8 cellular contexts compared by ENCODE assay signal in the genomic region with DNA sequence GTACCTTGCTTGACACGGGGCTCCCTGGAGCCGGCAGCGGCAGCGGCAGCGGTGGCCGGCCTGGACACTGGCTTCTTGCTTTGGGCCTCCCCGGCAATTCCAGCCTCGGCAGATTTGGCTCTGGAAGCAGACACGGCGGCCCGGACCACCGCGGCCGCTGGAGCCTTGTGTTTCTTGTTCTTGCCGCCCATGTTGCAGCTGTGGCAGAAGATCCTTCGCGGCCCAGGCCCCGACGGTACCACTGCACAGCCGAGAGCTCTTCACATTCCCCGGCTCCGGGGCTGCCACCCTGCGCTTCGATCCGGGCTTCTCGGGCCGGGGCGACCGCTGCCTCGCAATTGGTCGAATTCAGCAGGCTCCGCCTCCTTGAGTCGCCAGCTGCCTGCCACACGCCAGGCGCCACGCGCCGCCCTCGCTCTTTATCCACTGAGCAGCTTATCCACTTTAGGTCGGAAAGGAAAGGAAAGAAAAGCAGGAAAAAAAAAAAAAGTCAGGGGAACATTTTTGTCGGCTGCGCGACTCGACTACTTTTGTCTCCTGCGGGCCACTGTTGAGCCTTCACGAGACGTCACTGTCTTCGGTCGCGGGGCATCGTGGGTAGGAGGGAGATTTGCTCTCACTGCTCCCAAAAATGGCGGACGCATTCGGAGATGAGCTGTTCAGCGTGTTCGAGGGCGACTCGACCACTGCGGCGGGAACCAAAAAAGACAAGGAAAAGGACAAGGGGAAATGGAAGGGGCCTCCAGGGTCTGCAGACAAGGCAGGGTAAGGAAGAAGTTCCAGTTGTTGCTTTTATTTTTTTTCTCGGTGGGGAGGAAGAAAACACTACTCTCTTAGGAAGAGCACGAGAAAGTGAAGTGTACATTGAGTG. TPM values are rescaled to one million over a fixed set of nuclear protein-coding genes. Genes with fewer than 3 reads are reported as not detected.
DNase-seq lines count a peak whose midpoint lies in the region; ATAC-seq and TF ChIP-seq lines count a peak whose summit lies in the region.

A gene with protein sequence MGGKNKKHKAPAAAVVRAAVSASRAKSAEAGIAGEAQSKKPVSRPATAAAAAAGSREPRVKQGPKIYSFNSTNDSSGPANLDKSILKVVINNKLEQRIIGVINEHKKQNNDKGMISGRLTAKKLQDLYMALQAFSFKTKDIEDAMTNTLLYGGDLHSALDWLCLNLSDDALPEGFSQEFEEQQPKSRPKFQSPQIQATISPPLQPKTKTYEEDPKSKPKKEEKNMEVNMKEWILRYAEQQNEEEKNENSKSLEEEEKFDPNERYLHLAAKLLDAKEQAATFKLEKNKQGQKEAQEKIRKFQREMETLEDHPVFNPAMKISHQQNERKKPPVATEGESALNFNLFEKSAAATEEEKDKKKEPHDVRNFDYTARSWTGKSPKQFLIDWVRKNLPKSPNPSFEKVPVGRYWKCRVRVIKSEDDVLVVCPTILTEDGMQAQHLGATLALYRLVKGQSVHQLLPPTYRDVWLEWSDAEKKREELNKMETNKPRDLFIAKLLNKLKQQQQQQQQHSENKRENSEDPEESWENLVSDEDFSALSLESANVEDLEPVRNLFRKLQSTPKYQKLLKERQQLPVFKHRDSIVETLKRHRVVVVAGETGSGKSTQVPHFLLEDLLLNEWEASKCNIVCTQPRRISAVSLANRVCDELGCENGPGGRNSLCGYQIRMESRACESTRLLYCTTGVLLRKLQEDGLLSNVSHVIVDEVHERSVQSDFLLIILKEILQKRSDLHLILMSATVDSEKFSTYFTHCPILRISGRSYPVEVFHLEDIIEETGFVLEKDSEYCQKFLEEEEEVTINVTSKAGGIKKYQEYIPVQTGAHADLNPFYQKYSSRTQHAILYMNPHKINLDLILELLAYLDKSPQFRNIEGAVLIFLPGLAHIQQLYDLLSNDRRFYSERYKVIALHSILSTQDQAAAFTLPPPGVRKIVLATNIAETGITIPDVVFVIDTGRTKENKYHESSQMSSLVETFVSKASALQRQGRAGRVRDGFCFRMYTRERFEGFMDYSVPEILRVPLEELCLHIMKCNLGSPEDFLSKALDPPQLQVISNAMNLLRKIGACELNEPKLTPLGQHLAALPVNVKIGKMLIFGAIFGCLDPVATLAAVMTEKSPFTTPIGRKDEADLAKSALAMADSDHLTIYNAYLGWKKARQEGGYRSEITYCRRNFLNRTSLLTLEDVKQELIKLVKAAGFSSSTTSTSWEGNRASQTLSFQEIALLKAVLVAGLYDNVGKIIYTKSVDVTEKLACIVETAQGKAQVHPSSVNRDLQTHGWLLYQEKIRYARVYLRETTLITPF (N-terminal part only) (minus strand): TSS at position 312 of the 871 bp plus-strand sequence. CDS start 121 bp downstream, at position 191.
A gene (plus strand): TSS at position 607 of the 871 bp plus-strand sequence. CDS start 25 bp downstream, at position 632.

- H3K27me3 Mint-ChIP-seq in CD4-positive, CD25-positive, alpha-beta regulatory T cell, result no peaks in the 10 kb centered on the region

- peaks cover 0 to 2% (median 0%) of the 10 kb centered on the region in 7 donors for H3K9me3 Mint-ChIP-seq in CD4-positive, CD25-positive, alpha-beta regulatory T cell

- H3K27ac ChIP-seq in CD4-positive, CD25-positive, alpha-beta regulatory T cell (ENCODE audit: insufficient read depth, low read length, poor library complexity, severe bottlenecking), result peak within 1 kb of the TSS; percentile 90
- H3K27ac ChIP-seq in duodenal mucosa (ENCODE audit: low read depth, low read length), result peak within 1 kb of the TSS; percentile 82
- peak within 1 kb of the TSS; percentile 94 to 96 for H3K27ac ChIP-seq in liver (ENCODE audit: low read depth in 1 of 2, low read length in 2 of 2)

- peak; percentile 92 to 93 for ATAC-seq in CD4-positive, CD25-positive, alpha-beta regulatory T cell (ENCODE audit: low read depth in 2 of 2)
- peak; percentile 90 for ATAC-seq in GM19438 (IDR thresholded peaks at IDR 0.05; ENCODE audit: low read depth, unreplicated experiment)
- peak; percentile 89 for ATAC-seq in HG03571 (IDR thresholded peaks at IDR 0.05; ENCODE audit: unreplicated experiment)

- no peaks in the 10 kb centered on the region for H3K27me3 ChIP-seq in CD4-positive, CD25-positive, alpha-beta regulatory T cell (ENCODE audit: control insufficient read depth, insufficient read depth, low read length)
- no peaks in the 10 kb centered on the region for H3K27me3 ChIP-seq in duodenal mucosa (ENCODE audit: control insufficient read depth in 1 of 2, insufficient read depth in 2 of 2, low read length in 2 of 2)
- no peaks in the 10 kb centered on the region for H3K27me3 ChIP-seq in liver (ENCODE audit: control insufficient read depth in 4 of 4, insufficient read depth in 4 of 4, low read length in 3 of 4)

- H3K27ac Mint-ChIP-seq in CD4-positive, CD25-positive, alpha-beta regulatory T cell, result no peak within 1 kb of the TSS

- H3K36me3 Mint-ChIP-seq in CD4-positive, CD25-positive, alpha-beta regulatory T cell, result peaks cover 8% of the 10 kb centered on the region

- H3K4me3 Mint-ChIP-seq in CD4-positive, CD25-positive, alpha-beta regulatory T cell, result no peak within 1 kb of the TSS

- under 1% methylated on average over 62 of the region's 62 CpGs for WGBS in liver

- H3K4me1 ChIP-seq in CD4-positive, CD25-positive, alpha-beta regulatory T cell (ENCODE audit: control insufficient read depth, insufficient read depth, low read length, poor library complexity, severe bottlenecking), result peaks cover 55% of the 10 kb centered on the region
- H3K4me1 ChIP-seq in duodenal mucosa (ENCODE audit: control insufficient read depth in 1 of 2, insufficient read depth in 2 of 2, low read length in 2 of 2) (peaks cover 38 to 39% of the 10 kb centered on the region in 2 donors), liver (ENCODE audit: control insufficient read depth in 4 of 4, insufficient read depth in 4 of 4, low read length in 3 of 4) (peaks cover 3 to 32% (median 29%) of the 10 kb centered on the region in 4 donors)

- H3K9me3 ChIP-seq in CD4-positive, CD25-positive, alpha-beta regulatory T cell (ENCODE audit: control insufficient read depth in 2 of 2, low read length in 2 of 2), result no peaks in the 10 kb centered on the region
- H3K9me3 ChIP-seq in duodenal mucosa (ENCODE audit: control insufficient read depth in 1 of 2, low read length in 2 of 2) (no peaks in the 10 kb centered on the region), liver (ENCODE audit: control insufficient read depth in 4 of 4, low read length in 3 of 4) (no peaks in the 10 kb centered on the region)

- peaks cover 7% of the 10 kb centered on the region for H3K36me3 ChIP-seq in CD4-positive, CD25-positive, alpha-beta regulatory T cell (ENCODE audit: control insufficient read depth, insufficient read depth, low read length)
- H3K36me3 ChIP-seq in duodenal mucosa (ENCODE audit: control insufficient read depth in 1 of 2, insufficient read depth in 2 of 2, low read length in 2 of 2), result no peaks in the 10 kb centered on the region
- no peaks in the 10 kb centered on the region for H3K36me3 ChIP-seq in liver (ENCODE audit: control insufficient read depth in 4 of 4, insufficient read depth in 3 of 4, low read depth in 1 of 4, low read length in 3 of 4)

- peaks cover 13 to 36% (median 30%) of the 10 kb centered on the region in 4 donors for H3K4me1 Mint-ChIP-seq in CD4-positive, CD25-positive, alpha-beta regulatory T cell

- H3K9ac ChIP-seq in duodenal mucosa (ENCODE audit: low read depth in 1 of 2, low read length in 2 of 2) (peak within 1 kb of the TSS; percentile 83 to 91), liver (ENCODE audit: low read depth in 1 of 2, low read length in 2 of 2) (peak within 1 kb of the TSS; percentile 96 to 100)

- DNase-seq in CD4-positive, CD25-positive, alpha-beta regulatory T cell, result peak; percentile 83 to 93 (median 92)
- peak; percentile 91 for DNase-seq in NCI-H774 (lab: John Stamatoyannopoulos, UW)
- peak; percentile 83 for DNase-seq in activated CD4-positive, alpha-beta T cell treated with anti-CD3 and anti-CD28 coated beads, Interleukin-2, amount 50 U/mL, for 4 hours
- DNase-seq in stimulated activated CD4-positive, alpha-beta T cell treated with anti-CD3 and anti-CD28 coated beads, Interleukin-4, amount 100 ng/mL, for 24 hours, result peak; percentile 91

- TF ChIP-seq RAD21 in liver (IDR thresholded peaks at IDR 0.05), result no peak

- no peak for TF ChIP-seq CTCF in liver (IDR thresholded peaks at IDR 0.05; ENCODE audit: low read depth, low read length, missing input control)

- peak within 1 kb of the TSS; percentile 99 for H3K4me3 ChIP-seq in CD4-positive, CD25-positive, alpha-beta regulatory T cell (ENCODE audit: low read depth, low read length)
- H3K4me3 ChIP-seq in duodenal mucosa (ENCODE audit: low read depth in 1 of 2, low read length in 2 of 2) (peak within 1 kb of the TSS; percentile 96 to 98), liver (ENCODE audit: low read depth in 1 of 3, low read length in 3 of 3) (peak within 1 kb of the TSS; percentile 95 to 99 (median 98))

TF ChIP-seq in liver, 16 proteins besides CTCF, POLR2A, EP300 and RAD21 (continues in another document):
- TF ChIP-seq RXRA (IDR thresholded peaks at IDR 0.05), result peak in 1 of 2 donors; percentile 27
- no peak for TF ChIP-seq HNF4G (IDR thresholded peaks at IDR 0.05)
- TF ChIP-seq YY1 (IDR thresholded peaks at IDR 0.05), result peak; percentile 99
- TF ChIP-seq, protein P1, sequence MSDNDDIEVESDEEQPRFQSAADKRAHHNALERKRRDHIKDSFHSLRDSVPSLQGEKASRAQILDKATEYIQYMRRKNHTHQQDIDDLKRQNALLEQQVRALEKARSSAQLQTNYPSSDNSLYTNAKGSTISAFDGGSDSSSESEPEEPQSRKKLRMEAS (IDR thresholded peaks at IDR 0.05), result peak; percentile 67
- TF ChIP-seq FOXA1 (IDR thresholded peaks at IDR 0.05), result no peak
- TF ChIP-seq JUND (IDR thresholded peaks at IDR 0.05), result peak; percentile 33 to 53

RNA-seq across cellular contexts. Expression of the first gene that starts in this region (rescaled TPM):
- 16.5 TPM for total RNA-seq in CD4-positive, CD25-positive, alpha-beta regulatory T cell
- polyA plus RNA-seq in CD4-positive, CD25-positive, alpha-beta regulatory T cell, result 10 to 100 TPM; 12.5 to 28.5 (median 14.8) TPM
- total RNA-seq in liver, result 10 to 100 TPM; 19.2 to 23.8 TPM
- 10 to 100 TPM in 1 of 2 donors, 1 to 10 TPM in 1; 8.6 to 43.8 TPM for polyA plus RNA-seq in liver

RNA-seq across cellular contexts. Expression of the second gene that starts in this region (rescaled TPM):
- 86.7 TPM for total RNA-seq in CD4-positive, CD25-positive, alpha-beta regulatory T cell
- polyA plus RNA-seq in CD4-positive, CD25-positive, alpha-beta regulatory T cell, result 10 to 100 TPM; 23.2 to 34.3 (median 28.4) TPM
- 10 to 100 TPM; 37.0 to 43.8 TPM for total RNA-seq in liver
- polyA plus RNA-seq in liver, result 10 to 100 TPM in 1 of 2 donors, 1 to 10 TPM in 1; 10.0 to 10.4 TPM

Comparison
In these comparisons a context has a peak if more than half of its experiments do, and no peak if none do; other contexts are left out.
1. Peak in every context shown above with its lines: DNase-seq, ATAC-seq, H3K4me3 ChIP-seq and H3K27ac ChIP-seq.